1 cellular context compared by ENCODE assay signal in the genomic region with DNA sequence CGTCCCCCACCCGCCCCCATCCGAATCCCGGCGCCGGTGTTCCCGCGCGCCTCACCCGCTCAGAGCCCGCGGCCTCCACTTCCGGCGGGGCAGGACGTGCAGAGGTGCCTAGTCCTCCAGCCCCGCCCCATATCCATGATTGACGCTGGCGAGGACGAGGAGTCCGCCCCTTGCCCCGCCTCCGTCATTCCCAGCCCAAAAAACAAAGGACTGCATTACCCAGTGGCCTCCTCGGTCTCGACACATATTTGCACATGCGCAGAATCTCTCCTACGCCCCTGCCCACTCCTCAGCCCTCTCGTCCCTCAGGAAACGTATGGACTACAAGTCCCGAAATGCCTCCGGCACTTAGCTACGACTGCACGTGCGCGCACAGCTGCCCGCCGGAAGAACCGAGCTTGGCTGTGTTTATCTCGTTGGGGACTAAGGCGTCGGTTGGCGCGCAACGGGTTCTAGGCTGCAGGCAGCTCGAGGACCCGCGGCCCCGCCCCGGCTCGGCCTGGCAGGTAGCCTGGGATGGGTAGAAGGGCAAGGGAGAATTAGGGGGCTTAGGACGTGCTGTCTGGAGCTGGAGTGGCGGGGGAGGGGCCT.
TF ChIP-seq lines count a peak whose summit lies in the region.

A gene with protein sequence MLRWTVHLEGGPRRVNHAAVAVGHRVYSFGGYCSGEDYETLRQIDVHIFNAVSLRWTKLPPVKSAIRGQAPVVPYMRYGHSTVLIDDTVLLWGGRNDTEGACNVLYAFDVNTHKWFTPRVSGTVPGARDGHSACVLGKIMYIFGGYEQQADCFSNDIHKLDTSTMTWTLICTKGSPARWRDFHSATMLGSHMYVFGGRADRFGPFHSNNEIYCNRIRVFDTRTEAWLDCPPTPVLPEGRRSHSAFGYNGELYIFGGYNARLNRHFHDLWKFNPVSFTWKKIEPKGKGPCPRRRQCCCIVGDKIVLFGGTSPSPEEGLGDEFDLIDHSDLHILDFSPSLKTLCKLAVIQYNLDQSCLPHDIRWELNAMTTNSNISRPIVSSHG (plus strand): TSS at position 407 of the 591 bp plus-strand sequence. CDS start 2,944 bp downstream, outside the sequence.
TSS of gene MEA1 (minus strand) at position 104 of the 591 bp plus-strand sequence. CDS start 133 bp downstream, outside the sequence.

TF ChIP-seq in HepG2, 621 proteins besides CTCF, POLR2A, EP300 and RAD21 (continued from another document and continues in another):
- TF ChIP-seq USF2 (IDR thresholded peaks at IDR 0.05; ENCODE audit: low read depth, low read length) (peak; percentile 73), USF2 (CRISPR knock-in tag; IDR thresholded peaks at IDR 0.05; ENCODE audit: borderline replicate concordance) (no peak), MXD4 (CRISPR knock-in tag; IDR thresholded peaks at IDR 0.05) (peak; percentile 69; the same call in 1 of the 2 replicates), MEF2D (CRISPR knock-in tag; IDR thresholded peaks at IDR 0.05) (peak; percentile 17), ZBTB7A (CRISPR knock-in tag; IDR thresholded peaks at IDR 0.05) (no peak; the same call in 1 of the 2 replicates), HNF4A (CRISPR knock-in tag; IDR thresholded peaks at IDR 0.05) (no peak), KLF11 (CRISPR knock-in tag; IDR thresholded peaks at IDR 0.05) (peak; percentile 86), SMAD3 (CRISPR knock-in tag; IDR thresholded peaks at IDR 0.05) (no peak), MED1 (CRISPR knock-in tag; IDR thresholded peaks at IDR 0.05) (peak; percentile 49), ZNF768 (CRISPR knock-in tag; IDR thresholded peaks at IDR 0.05) (peak; percentile 47; the same call in 1 of the 2 replicates), ZNF558 (CRISPR knock-in tag; IDR thresholded peaks at IDR 0.05; ENCODE audit: borderline replicate concordance) (no peak), ZHX2 (IDR thresholded peaks at IDR 0.05; ENCODE audit: low read depth) (peak; percentile 81), ZHX2 (CRISPR knock-in tag; IDR thresholded peaks at IDR 0.05; ENCODE audit: borderline replicate concordance) (no peak), JUN (CRISPR knock-in tag; IDR thresholded peaks at IDR 0.05) (peak; percentile 30; the same call in 1 of the 2 replicates), GTF2F1 (IDR thresholded peaks at IDR 0.05; ENCODE audit: low read length) (no peak), ERF (CRISPR knock-in tag; IDR thresholded peaks at IDR 0.05) (no peak), ZNF333 (CRISPR knock-in tag; IDR thresholded peaks at IDR 0.05; ENCODE audit: borderline replicate concordance) (peak; percentile 13; the same call in 1 of the 2 replicates), MATR3 (CRISPR knock-in tag; IDR thresholded peaks at IDR 0.05) (no peak), ZFP37 (CRISPR knock-in tag; IDR thresholded peaks at IDR 0.05; ENCODE audit: borderline replicate concordance) (no peak), KMT2A (CRISPR knock-in tag; IDR thresholded peaks at IDR 0.05) (peak; percentile 21; the same call in 1 of the 2 replicates), ATAD3A (CRISPR knock-in tag; IDR thresholded peaks at IDR 0.05) (no peak), NFRKB (IDR thresholded peaks at IDR 0.05) (no peak), RBFOX2 (IDR thresholded peaks at IDR 0.05; ENCODE audit: low read depth, low read length) (peak; percentile 84)
- TF ChIP-seq, protein P1, sequence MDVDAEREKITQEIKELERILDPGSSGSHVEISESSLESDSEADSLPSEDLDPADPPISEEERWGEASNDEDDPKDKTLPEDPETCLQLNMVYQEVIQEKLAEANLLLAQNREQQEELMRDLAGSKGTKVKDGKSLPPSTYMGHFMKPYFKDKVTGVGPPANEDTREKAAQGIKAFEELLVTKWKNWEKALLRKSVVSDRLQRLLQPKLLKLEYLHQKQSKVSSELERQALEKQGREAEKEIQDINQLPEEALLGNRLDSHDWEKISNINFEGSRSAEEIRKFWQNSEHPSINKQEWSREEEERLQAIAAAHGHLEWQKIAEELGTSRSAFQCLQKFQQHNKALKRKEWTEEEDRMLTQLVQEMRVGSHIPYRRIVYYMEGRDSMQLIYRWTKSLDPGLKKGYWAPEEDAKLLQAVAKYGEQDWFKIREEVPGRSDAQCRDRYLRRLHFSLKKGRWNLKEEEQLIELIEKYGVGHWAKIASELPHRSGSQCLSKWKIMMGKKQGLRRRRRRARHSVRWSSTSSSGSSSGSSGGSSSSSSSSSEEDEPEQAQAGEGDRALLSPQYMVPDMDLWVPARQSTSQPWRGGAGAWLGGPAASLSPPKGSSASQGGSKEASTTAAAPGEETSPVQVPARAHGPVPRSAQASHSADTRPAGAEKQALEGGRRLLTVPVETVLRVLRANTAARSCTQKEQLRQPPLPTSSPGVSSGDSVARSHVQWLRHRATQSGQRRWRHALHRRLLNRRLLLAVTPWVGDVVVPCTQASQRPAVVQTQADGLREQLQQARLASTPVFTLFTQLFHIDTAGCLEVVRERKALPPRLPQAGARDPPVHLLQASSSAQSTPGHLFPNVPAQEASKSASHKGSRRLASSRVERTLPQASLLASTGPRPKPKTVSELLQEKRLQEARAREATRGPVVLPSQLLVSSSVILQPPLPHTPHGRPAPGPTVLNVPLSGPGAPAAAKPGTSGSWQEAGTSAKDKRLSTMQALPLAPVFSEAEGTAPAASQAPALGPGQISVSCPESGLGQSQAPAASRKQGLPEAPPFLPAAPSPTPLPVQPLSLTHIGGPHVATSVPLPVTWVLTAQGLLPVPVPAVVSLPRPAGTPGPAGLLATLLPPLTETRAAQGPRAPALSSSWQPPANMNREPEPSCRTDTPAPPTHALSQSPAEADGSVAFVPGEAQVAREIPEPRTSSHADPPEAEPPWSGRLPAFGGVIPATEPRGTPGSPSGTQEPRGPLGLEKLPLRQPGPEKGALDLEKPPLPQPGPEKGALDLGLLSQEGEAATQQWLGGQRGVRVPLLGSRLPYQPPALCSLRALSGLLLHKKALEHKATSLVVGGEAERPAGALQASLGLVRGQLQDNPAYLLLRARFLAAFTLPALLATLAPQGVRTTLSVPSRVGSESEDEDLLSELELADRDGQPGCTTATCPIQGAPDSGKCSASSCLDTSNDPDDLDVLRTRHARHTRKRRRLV (CRISPR knock-in tag; IDR thresholded peaks at IDR 0.05): no peak
- TF ChIP-seq, protein P2, sequence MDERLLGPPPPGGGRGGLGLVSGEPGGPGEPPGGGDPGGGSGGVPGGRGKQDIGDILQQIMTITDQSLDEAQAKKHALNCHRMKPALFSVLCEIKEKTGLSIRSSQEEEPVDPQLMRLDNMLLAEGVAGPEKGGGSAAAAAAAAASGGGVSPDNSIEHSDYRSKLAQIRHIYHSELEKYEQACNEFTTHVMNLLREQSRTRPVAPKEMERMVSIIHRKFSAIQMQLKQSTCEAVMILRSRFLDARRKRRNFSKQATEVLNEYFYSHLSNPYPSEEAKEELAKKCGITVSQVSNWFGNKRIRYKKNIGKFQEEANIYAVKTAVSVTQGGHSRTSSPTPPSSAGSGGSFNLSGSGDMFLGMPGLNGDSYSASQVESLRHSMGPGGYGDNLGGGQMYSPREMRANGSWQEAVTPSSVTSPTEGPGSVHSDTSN (CRISPR knock-in tag; IDR thresholded peaks at IDR 0.05): peak; percentile 95
- TF ChIP-seq, protein P3, sequence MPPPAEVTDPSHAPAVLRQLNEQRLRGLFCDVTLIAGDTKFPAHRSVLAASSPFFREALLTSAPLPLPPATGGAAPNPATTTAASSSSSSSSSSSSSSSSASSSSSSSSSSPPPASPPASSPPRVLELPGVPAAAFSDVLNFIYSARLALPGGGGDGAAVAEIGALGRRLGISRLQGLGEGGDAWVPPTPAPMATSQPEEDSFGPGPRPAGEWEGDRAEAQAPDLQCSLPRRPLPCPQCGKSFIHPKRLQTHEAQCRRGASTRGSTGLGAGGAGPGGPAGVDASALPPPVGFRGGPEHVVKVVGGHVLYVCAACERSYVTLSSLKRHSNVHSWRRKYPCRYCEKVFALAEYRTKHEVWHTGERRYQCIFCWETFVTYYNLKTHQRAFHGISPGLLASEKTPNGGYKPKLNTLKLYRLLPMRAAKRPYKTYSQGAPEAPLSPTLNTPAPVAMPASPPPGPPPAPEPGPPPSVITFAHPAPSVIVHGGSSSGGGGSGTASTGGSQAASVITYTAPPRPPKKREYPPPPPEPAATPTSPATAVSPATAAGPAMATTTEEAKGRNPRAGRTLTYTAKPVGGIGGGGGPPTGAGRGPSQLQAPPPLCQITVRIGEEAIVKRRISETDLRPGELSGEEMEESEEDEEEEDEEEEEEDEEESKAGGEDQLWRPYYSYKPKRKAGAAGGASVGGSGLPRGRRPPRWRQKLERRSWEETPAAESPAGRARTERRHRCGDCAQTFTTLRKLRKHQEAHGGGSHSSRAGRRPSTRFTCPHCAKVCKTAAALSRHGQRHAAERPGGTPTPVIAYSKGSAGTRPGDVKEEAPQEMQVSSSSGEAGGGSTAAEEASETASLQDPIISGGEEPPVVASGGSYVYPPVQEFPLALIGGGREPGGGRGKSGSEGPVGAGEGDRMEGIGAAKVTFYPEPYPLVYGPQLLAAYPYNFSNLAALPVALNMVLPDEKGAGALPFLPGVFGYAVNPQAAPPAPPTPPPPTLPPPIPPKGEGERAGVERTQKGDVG (CRISPR knock-in tag; IDR thresholded peaks at IDR 0.05; ENCODE audit: borderline replicate concordance): no peak
- TF ChIP-seq, protein P4, sequence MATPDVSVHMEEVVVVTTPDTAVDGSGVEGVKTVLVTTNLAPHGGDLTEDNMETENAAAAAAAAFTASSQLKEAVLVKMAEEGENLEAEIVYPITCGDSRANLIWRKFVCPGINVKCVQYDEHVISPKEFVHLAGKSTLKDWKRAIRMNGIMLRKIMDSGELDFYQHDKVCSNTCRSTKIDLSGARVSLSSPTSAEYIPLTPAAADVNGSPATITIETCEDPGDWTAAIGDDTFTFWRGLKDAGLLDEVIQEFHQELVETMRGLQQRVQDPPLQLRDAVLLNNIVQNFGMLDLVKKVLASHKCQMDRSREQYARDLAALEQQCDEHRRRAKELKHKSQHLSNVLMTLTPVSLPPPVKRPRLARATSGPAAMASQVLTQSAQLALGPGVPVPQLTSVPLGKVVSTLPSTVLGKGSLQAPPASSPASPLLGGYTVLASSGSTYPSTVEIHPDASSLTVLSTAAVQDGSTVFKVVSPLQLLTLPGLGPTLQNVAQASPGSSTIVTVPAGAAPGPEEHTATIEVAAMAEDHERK (CRISPR knock-in tag; IDR thresholded peaks at IDR 0.05; ENCODE audit: low read depth): peak; percentile 86
